Comparison of ENCODE assay signal across 11 cellular contexts in the genomic region with DNA sequence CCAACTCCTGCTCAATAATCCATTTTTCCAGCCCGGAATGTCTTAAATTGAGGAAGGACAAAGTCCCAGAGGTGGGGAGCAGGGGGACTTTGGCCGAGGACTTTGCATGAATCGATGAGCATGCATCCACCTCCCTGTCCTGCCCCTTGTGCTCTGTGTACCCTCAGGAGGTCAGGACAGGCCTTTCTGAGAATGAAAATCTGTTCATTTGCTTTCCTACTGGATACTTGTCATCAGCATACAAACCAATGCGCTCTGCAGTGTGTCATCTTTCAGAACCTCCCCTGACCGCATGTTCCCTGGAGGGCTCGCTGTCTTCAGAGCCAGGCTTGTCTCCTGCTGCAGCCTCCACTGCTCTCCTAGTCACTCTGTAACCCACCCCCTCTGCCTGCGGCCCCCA. TPM values are rescaled to one million over a fixed set of nuclear protein-coding genes. Genes with fewer than 3 reads are reported as not detected.
"Had no signal": no experiment of that assay in that cellular context is flagged by ENCODE, and none has a peak within 500 bp of the region (broad histone marks: within the 10 kb centered on the region; RNA-seq: fewer than 3 reads in every experiment).

No MANE protein-coding gene starts in this region.

RNA-seq across cellular contexts. Expression of a gene that starts 2.6 kb away (rescaled TPM):
- total RNA-seq: PC-3, PC-9, Peyer's patch, Right ventricle myocardium inferior, RPMI7951, SJSA1, SK-MEL-5 had no signal
- polyA plus RNA-seq: SK-N-SH had no signal

RNA-seq across cellular contexts. Expression of a gene that starts 40.6 kb away (rescaled TPM):
- total RNA-seq: OCI-LY7, PC-3, PC-9, Right ventricle myocardium inferior, Right ventricle myocardium superior, RPMI7951, SJCRH30, SJSA1, SK-MEL-5 had no signal
- polyA plus RNA-seq: SK-N-SH had no signal
